ENCODE assay signal across 23 cellular contexts in genomic region chr3:58989173-58989572, GRCh38.
A peak's percentile ranks its signal among the peaks of the same experiment; 100 is the strongest.
DNase-seq lines count a peak whose midpoint lies in the region; ATAC-seq and TF ChIP-seq lines count a peak whose summit lies in the region.
"Had no signal": no experiment of that assay in that cellular context is flagged by ENCODE, and none has a peak within 500 bp of the region (broad histone marks: within the 10 kb centered on the region; RNA-seq: fewer than 3 reads in every experiment).

No MANE protein-coding gene starts in this region.

- H3K4me3 Mint-ChIP-seq in activated T-cell treated with anti-CD3 and anti-CD28 coated beads, Interleukin-2, amount 50 U/mL, for 72 hours: no peak overlapping the region
- H3K4me3 Mint-ChIP-seq: activated naive CD8-positive, alpha-beta T cell treated with anti-CD3 and anti-CD28 coated beads, Interleukin-2, amount 50 U/mL, for 24 hours; activated T-helper 1 cell treated with anti-CD3 and anti-CD28 coated beads, Interleukin-12 subunit alpha, Interleukin-12 subunit beta, Interleukin-2, Interleukin-4 antibody, amounts not matched to agents 30 ng/mL and 10 ng/mL and 1 ng/mL, durations not matched to agents 14 hours and 24 hours and 36 hours had no signal

- peaks cover 18% of the 10 kb centered on the region for H3K4me1 ChIP-seq in osteoblast (ENCODE audit: insufficient read depth, low read length)
- H3K4me1 ChIP-seq: left lung, upper lobe of right lung had no signal

- in situ Hi-C loops in G401 (cut with HindIII; ENCODE audit: low sequenced_read_pairs): no loop called here

- no peak overlapping the region for H2AFZ ChIP-seq in osteoblast (ENCODE audit: low read length)

- H3K27ac ChIP-seq in osteoblast (ENCODE audit: low read depth, low read length): no peak overlapping the region
- H3K27ac ChIP-seq: left lung, SJSA1, upper lobe of right lung had no signal

- H3K27me3 Mint-ChIP-seq in activated T-cell treated with anti-CD3 and anti-CD28 coated beads, Interleukin-2, amount 50 U/mL, for 72 hours (ENCODE audit: low read depth): no peaks in the 10 kb centered on the region

- no peak overlapping the region for H3K27ac Mint-ChIP-seq in activated T-cell treated with anti-CD3 and anti-CD28 coated beads, Interleukin-2, amount 50 U/mL, for 72 hours
- H3K27ac Mint-ChIP-seq: activated naive CD8-positive, alpha-beta T cell treated with anti-CD3 and anti-CD28 coated beads, Interleukin-2, amount 50 U/mL, for 24 hours; activated T-helper 1 cell treated with anti-CD3 and anti-CD28 coated beads, Interleukin-12 subunit alpha, Interleukin-12 subunit beta, Interleukin-2, Interleukin-4 antibody, amounts not matched to agents 30 ng/mL and 10 ng/mL and 1 ng/mL, durations not matched to agents 14 hours and 24 hours and 36 hours had no signal

- H3K9me3 ChIP-seq in osteoblast (ENCODE audit: low read depth, low read length): no peaks in the 10 kb centered on the region
- H3K9me3 ChIP-seq: SJSA1, upper lobe of right lung had no signal

- no peak overlapping the region for H3K4me2 ChIP-seq in osteoblast (ENCODE audit: insufficient read depth, low read length)

- H3K9me3 Mint-ChIP-seq in activated T-cell treated with anti-CD3 and anti-CD28 coated beads, Interleukin-2, amount 50 U/mL, for 72 hours: no peaks in the 10 kb centered on the region
- H3K9me3 Mint-ChIP-seq: activated naive CD8-positive, alpha-beta T cell treated with anti-CD3 and anti-CD28 coated beads, Interleukin-2, amount 50 U/mL, for 24 hours; activated T-helper 1 cell treated with anti-CD3 and anti-CD28 coated beads, Interleukin-12 subunit alpha, Interleukin-12 subunit beta, Interleukin-2, Interleukin-4 antibody, amounts not matched to agents 30 ng/mL and 10 ng/mL and 1 ng/mL, durations not matched to agents 14 hours and 24 hours and 36 hours had no signal

- H3K4me3 ChIP-seq in epithelial cell of esophagus (ENCODE audit: low read length) (no peak overlapping the region), osteoblast (ENCODE audit: insufficient read depth, low read length) (no peak overlapping the region)
- H3K4me3 ChIP-seq: left lung, SJSA1, upper lobe of right lung had no signal

- no peaks in the 10 kb centered on the region for H3K36me3 ChIP-seq in osteoblast (ENCODE audit: insufficient read depth, low read length)
- H3K36me3 ChIP-seq: left lung, SJSA1, upper lobe of right lung had no signal

- no peaks in the 10 kb centered on the region for H4K20me1 ChIP-seq in osteoblast (ENCODE audit: insufficient read depth, low read length)

- TF ChIP-seq CTCF in epithelial cell of esophagus (IDR thresholded peaks at IDR 0.05; ENCODE audit: insufficient read depth, low read depth, low read length, missing control alignments) (no peak), osteoblast (IDR thresholded peaks at IDR 0.05; ENCODE audit: extremely low read depth, low read depth, low read length) (no peak)

- no peaks in the 10 kb centered on the region for H3K27me3 ChIP-seq in osteoblast (ENCODE audit: insufficient read depth, low read length)
- H3K27me3 ChIP-seq: left lung, SJSA1, upper lobe of right lung had no signal

- DNase-seq in EH (ENCODE audit: low read depth) (peak; percentile 83), RKO (ENCODE audit: low spot score) (peak; percentile 57), epithelial cell of esophagus (ENCODE audit: low read depth) (peak; percentile 71), osteoblast (ENCODE audit: insufficient read length, low spot score, missing footprints) (peak; percentile 65), G401 (ENCODE audit: low spot score) (no peak)
- DNase-seq in activated T-cell treated with anti-CD3 and anti-CD28 coated beads, Interleukin-2, amount 50 U/mL, for 72 hours: no peak
- DNase-seq: activated CD8-positive, alpha-beta memory T cell treated with anti-CD3 and anti-CD28 coated beads for 24 hours; activated naive CD8-positive, alpha-beta T cell treated with anti-CD3 and anti-CD28 coated beads, Interleukin-2, amount 50 U/mL, for 24 hours; central memory CD4-positive, alpha-beta T cell; DMS79 treated with DMSO at 0.1 percent for 48 hours; KBM-7; left lung; NCI-H1092; NCI-H2107; NCI-H524 treated with DMSO at 0.1 percent for 48 hours; stimulated activated CD4-positive, alpha-beta T cell treated with anti-CD3 and anti-CD28 coated beads, Interleukin-2, amount 100 ng/mL, for 24 hours; upper lobe of right lung had no signal

- H3K79me2 ChIP-seq in osteoblast (ENCODE audit: insufficient read depth, low read length): no peaks in the 10 kb centered on the region

- no peak for ATAC-seq in GM18870 (IDR thresholded peaks at IDR 0.05; ENCODE audit: unreplicated experiment)
- ATAC-seq in activated T-cell treated with anti-CD3 and anti-CD28 coated beads, Interleukin-2, amount 50 U/mL, for 72 hours (replicated peaks in 1 of 2): no peak
- ATAC-seq in GM19035 (IDR thresholded peaks at IDR 0.05; ENCODE audit: unreplicated experiment): no peak
- ATAC-seq: activated CD4-positive, CD25-positive, alpha-beta regulatory T cell treated with anti-CD3 and anti-CD28 coated beads, Interleukin-2, amount 50 U/mL, for 24 hours; activated naive CD8-positive, alpha-beta T cell treated with anti-CD3 and anti-CD28 coated beads, Interleukin-2, amount 50 U/mL, for 24 hours; left lung; sciatic nerve; upper lobe of right lung had no signal

- no peaks in the 10 kb centered on the region for H3K36me3 Mint-ChIP-seq in activated T-cell treated with anti-CD3 and anti-CD28 coated beads, Interleukin-2, amount 50 U/mL, for 72 hours (ENCODE audit: insufficient read depth in 2 of 2)

- H3K4me1 Mint-ChIP-seq in activated T-cell treated with anti-CD3 and anti-CD28 coated beads, Interleukin-2, amount 50 U/mL, for 72 hours (ENCODE audit: low read depth): no peaks in the 10 kb centered on the region
- H3K4me1 Mint-ChIP-seq: activated naive CD8-positive, alpha-beta T cell treated with anti-CD3 and anti-CD28 coated beads, Interleukin-2, amount 50 U/mL, for 24 hours had no signal

Comparison
In these comparisons a context has a peak if more than half of its experiments do, and no peak if none do; other contexts are left out.
1. DNase-seq: peak in EH (single experiment), RKO (single experiment), epithelial cell of esophagus (single experiment) and osteoblast (single experiment); none in activated T-cell treated with anti-CD3 and anti-CD28 coated beads, Interleukin-2, amount 50 U/mL, for 72 hours (0 of 2) and G401 (single experiment).